ENCODE assay signal across 10 cellular contexts in genomic region chr5:161847896-161848510, GRCh38. TPM values are rescaled to one million over a fixed set of nuclear protein-coding genes. Genes with fewer than 3 reads are reported as not detected.
DNase-seq lines count a peak whose midpoint lies in the region; ATAC-seq and TF ChIP-seq lines count a peak whose summit lies in the region.
"Had no signal": no experiment of that assay in that cellular context is flagged by ENCODE, and none has a peak within 500 bp of the region (broad histone marks: within the 10 kb centered on the region; RNA-seq: fewer than 3 reads in every experiment).

GABRA1 (plus strand) TSS chr5:161848120; CDS start chr5:161850811, 2,691 bp downstream.

- H3K4me3 Mint-ChIP-seq in naive thymus-derived CD4-positive, alpha-beta T cell = no peak within 1 kb of the TSS
- H3K4me3 Mint-ChIP-seq: activated T-cell treated with anti-CD3 and anti-CD28 coated beads, Interleukin-2, amount 50 U/mL, for 72 hours had no signal

- H3K4me1 ChIP-seq in HUES6 (ENCODE audit: control insufficient read depth, insufficient read depth, low read length) = peaks cover 14% of the 10 kb centered on the region
- no peaks in the 10 kb centered on the region for H3K4me1 ChIP-seq in hepatocyte (ENCODE audit: insufficient read depth)
- H3K4me1 ChIP-seq in naive thymus-derived CD4-positive, alpha-beta T cell (ENCODE audit: control insufficient read depth in 2 of 2, insufficient read depth in 2 of 2, low read length in 2 of 2) = no peaks in the 10 kb centered on the region
- H3K4me1 ChIP-seq: left lung had no signal

- H3K9me3 Mint-ChIP-seq in naive thymus-derived CD4-positive, alpha-beta T cell = peaks cover 0 to 19% (median 3%) of the 10 kb centered on the region in 11 donors

- H3K9ac ChIP-seq in HUES6 (ENCODE audit: low read length) = no peak within 1 kb of the TSS

- no peaks in the 10 kb centered on the region for H3K4me1 Mint-ChIP-seq in naive thymus-derived CD4-positive, alpha-beta T cell

- H4K20me1 ChIP-seq in hepatocyte (ENCODE audit: insufficient read depth, poor library complexity, severe bottlenecking) = no peaks in the 10 kb centered on the region

- 3% methylated on average over 21 of the region's 21 CpGs for whole genome bisulfite sequencing in hepatocyte (ENCODE audit: low lambda C conversion rate, missing lambda C conversion rate)

- CTCF ChIA-PET in naive thymus-derived CD4-positive, alpha-beta T cell (lab: Charles Lee) = no interaction called here

- H3K4me3 ChIP-seq in HUES6 (ENCODE audit: low read depth, low read length) (peak within 1 kb of the TSS; percentile 58), hepatocyte (no peak within 1 kb of the TSS)
- no peak within 1 kb of the TSS for H3K4me3 ChIP-seq in naive thymus-derived CD4-positive, alpha-beta T cell (ENCODE audit: low read length)
- H3K4me3 ChIP-seq: left lung had no signal

- POLR2A ChIA-PET in naive thymus-derived CD4-positive, alpha-beta T cell (lab: Charles Lee) = no interaction called here

- H3K27me3 Mint-ChIP-seq in naive thymus-derived CD4-positive, alpha-beta T cell = peaks cover 13 to 27% (median 19%) of the 10 kb centered on the region in 5 donors

- no peaks in the 10 kb centered on the region for H3K79me2 ChIP-seq in hepatocyte

- no peak within 1 kb of the TSS for H3K27ac ChIP-seq in HUES6 (ENCODE audit: low read depth, low read length)
- H3K27ac ChIP-seq in hepatocyte = no peak within 1 kb of the TSS
- H3K27ac ChIP-seq in naive thymus-derived CD4-positive, alpha-beta T cell (ENCODE audit: low read depth, low read length) = no peak within 1 kb of the TSS
- H3K27ac ChIP-seq: left lung had no signal

- no peak for ATAC-seq in naive thymus-derived CD4-positive, alpha-beta T cell
- ATAC-seq: activated T-cell treated with anti-CD3 and anti-CD28 coated beads, Interleukin-2, amount 50 U/mL, for 72 hours; left lung had no signal

- H3K9me3 ChIP-seq in HUES6 (ENCODE audit: control insufficient read depth, insufficient read depth, low read depth, low read length) = no peaks in the 10 kb centered on the region
- no peaks in the 10 kb centered on the region for H3K9me3 ChIP-seq in hepatocyte (ENCODE audit: low read depth)
- H3K9me3 ChIP-seq in naive thymus-derived CD4-positive, alpha-beta T cell (ENCODE audit: control insufficient read depth in 2 of 3, low read length in 3 of 3) = no peaks in the 10 kb centered on the region
- H3K9me3 ChIP-seq: left lung had no signal

- intact Hi-C loops in naive thymus-derived CD4-positive, alpha-beta T cell (cut with micrococcal nuclease) = no loop called here

- in situ Hi-C loops in GM13976 (cut with MboI; ENCODE audit: low sequenced_read_pairs, unreplicated experiment) = no loop called here

- no peaks in the 10 kb centered on the region for H3K9me2 ChIP-seq in hepatocyte (replicated peaks; ENCODE audit: insufficient read depth)

- peak within 1 kb of the TSS; percentile 82 for H3K4me2 ChIP-seq in hepatocyte

- H3K27ac Mint-ChIP-seq in naive thymus-derived CD4-positive, alpha-beta T cell = no peak within 1 kb of the TSS
- H3K27ac Mint-ChIP-seq: activated T-cell treated with anti-CD3 and anti-CD28 coated beads, Interleukin-2, amount 50 U/mL, for 72 hours had no signal

- H3K36me3 Mint-ChIP-seq in naive thymus-derived CD4-positive, alpha-beta T cell = no peaks in the 10 kb centered on the region

- H3K27me3 ChIP-seq in HUES6 (ENCODE audit: control insufficient read depth, insufficient read depth, low read length) (peaks cover 32% of the 10 kb centered on the region), hepatocyte (peaks cover 48% of the 10 kb centered on the region)
- H3K27me3 ChIP-seq in naive thymus-derived CD4-positive, alpha-beta T cell (ENCODE audit: control insufficient read depth in 2 of 2, insufficient read depth in 2 of 2, low read length in 2 of 2) = no peaks in the 10 kb centered on the region

- H2AFZ ChIP-seq in hepatocyte = peak within 1 kb of the TSS; percentile 66

- DNase-seq in SK-N-DZ (ENCODE audit: low spot score) (peak; percentile 9), hepatocyte (ENCODE audit: low spot score) (peak; percentile 48), pons (ENCODE audit: low spot score) (peak; percentile 19), GDM1 (lab: John Stamatoyannopoulos, UW) (no peak), glomerular visceral epithelial cell (ENCODE audit: extremely low spot score) (no peak), GM13976 (ENCODE audit: low spot score) (no peak)
- no peak for DNase-seq in naive thymus-derived CD4-positive, alpha-beta T cell
- DNase-seq: activated T-cell treated with anti-CD3 and anti-CD28 coated beads, Interleukin-2, amount 50 U/mL, for 72 hours had no signal

- no peak for TF ChIP-seq CTCF in hepatocyte (IDR thresholded peaks at IDR 0.05; ENCODE audit: poor library complexity)
- no peak for TF ChIP-seq CTCF in GM13976 (IDR thresholded peaks at IDR 0.05; ENCODE audit: borderline replicate concordance, control extremely low read depth, extremely low read depth, insufficient read depth, missing control alignments)

- H3K36me3 ChIP-seq in HUES6 (ENCODE audit: control insufficient read depth, insufficient read depth, low read length) (no peaks in the 10 kb centered on the region), hepatocyte (replicated peaks; ENCODE audit: insufficient read depth, low read depth) (no peaks in the 10 kb centered on the region)
- H3K36me3 ChIP-seq in naive thymus-derived CD4-positive, alpha-beta T cell (ENCODE audit: control insufficient read depth in 2 of 3, insufficient read depth in 3 of 3, low read length in 3 of 3) = no peaks in the 10 kb centered on the region
- H3K36me3 ChIP-seq: left lung had no signal

RNA-seq across cellular contexts. Expression of gene GABRA1, which starts in this region (rescaled TPM):
- polyA plus RNA-seq in SK-N-DZ (2014; cell fraction: cytosol; rRNA removed) = not detected in 2 replicates
- not detected in 2 replicates for polyA plus RNA-seq in SK-N-DZ (2014; cell fraction: nucleus; rRNA removed)
- 0.16 and 0.30 TPM in 2 replicates for total RNA-seq in hepatocyte
- polyA plus RNA-seq in hepatocyte = 0.42 TPM in 1 of 2 replicates, not detected in the other
- not detected for total RNA-seq in naive thymus-derived CD4-positive, alpha-beta T cell
- polyA plus RNA-seq in naive thymus-derived CD4-positive, alpha-beta T cell = not detected
- total RNA-seq: activated T-cell treated with anti-CD3 and anti-CD28 coated beads, Interleukin-2, amount 50 U/mL, for 72 hours; left lung had no signal

Comparison
In these comparisons a context has a peak if more than half of its experiments do, and no peak if none do; other contexts are left out.
1. Peak in DNase-seq and H3K4me2 ChIP-seq in hepatocyte; RNA of the gene not detected or under 1 TPM.
2. DNase-seq: peak in SK-N-DZ (single experiment) and pons (single experiment); none in GDM1 (single experiment), glomerular visceral epithelial cell (single experiment), GM13976 (single experiment) and naive thymus-derived CD4-positive, alpha-beta T cell (0 of 9).